ENCODE assay signal across 14 cellular contexts in genomic region chr5:174736351-174736721, GRCh38. TPM values are rescaled to one million over a fixed set of nuclear protein-coding genes. Genes with fewer than 3 reads are reported as not detected.
DNase-seq lines count a peak whose midpoint lies in the region; ATAC-seq and TF ChIP-seq lines count a peak whose summit lies in the region.
"Had no signal": no experiment of that assay in that cellular context is flagged by ENCODE, and none has a peak within 500 bp of the region (broad histone marks: within the 10 kb centered on the region; RNA-seq: fewer than 3 reads in every experiment).

No MANE protein-coding gene starts in this region.

- peak; percentile 78 for DNase-seq in BJ (ENCODE audit: low read depth)
- DNase-seq in NB4 (ENCODE audit: low read depth), result peak; percentile 22
- DNase-seq in colonic mucosa, result no peak
- no peak for DNase-seq in mesothelial cell of epicardium (ENCODE audit: low spot score in 2 of 2, unreplicated experiment in 2 of 2)
- DNase-seq in activated T-cell treated with anti-CD3 and anti-CD28 coated beads, Interleukin-2, amount 50 U/mL, for 48 hours, result no peak
- no peak for DNase-seq in HuH-7.5 (ENCODE audit: low spot score)
- DNase-seq: amniotic stem cell, HCEC 1CT, naive B cell had no signal

- H3K36me3 ChIP-seq in BJ (ENCODE audit: control insufficient read depth, insufficient read depth, low read length) (no peaks in the 10 kb centered on the region), colonic mucosa (no peaks in the 10 kb centered on the region)
- H3K36me3 ChIP-seq: Peyer's patch had no signal

- TF ChIP-seq CTCF in BJ (IDR thresholded peaks at IDR 0.05; ENCODE audit: insufficient read depth, low read depth, low read length), result no peak
- no peak for TF ChIP-seq CTCF in NB4 (IDR thresholded peaks at IDR 0.05; ENCODE audit: low read depth, low read length)
- peak; percentile 6 for TF ChIP-seq CTCF in colonic mucosa (IDR thresholded peaks at IDR 0.05)
- TF ChIP-seq CTCF in mesothelial cell of epicardium (IDR thresholded peaks at IDR 0.05; ENCODE audit: unreplicated experiment), result no peak

- no peak overlapping the region for H3K9ac ChIP-seq in colonic mucosa (ENCODE audit: low read depth in 2 of 2, low read length in 2 of 2)
- H3K9ac ChIP-seq: KMS-11 had no signal

- H3K4me3 Mint-ChIP-seq in mesothelial cell of epicardium, result peak overlapping the region; percentile 47

- CTCF ChIA-PET in BJ (lab: Yijun Ruan, JAX), result interaction anchor here (0.9 to 1.4 kb wide), 3 partner anchors 10 to 412 kb away, joined by 3 read pairs; no protein-coding TSS in a partner anchor

- H3K36me3 Mint-ChIP-seq in mesothelial cell of epicardium, result no peaks in the 10 kb centered on the region

- H3K4me3 ChIP-seq in BJ (ENCODE audit: low read depth, low read length) (no peak overlapping the region), NB4 (ENCODE audit: low read depth, low read length) (no peak overlapping the region), colonic mucosa (no peak overlapping the region)

- no peaks in the 10 kb centered on the region for H3K4me1 ChIP-seq in colonic mucosa

- H3K27ac Mint-ChIP-seq in mesothelial cell of epicardium, result peak overlapping the region; percentile 97

- H3K4me1 Mint-ChIP-seq in mesothelial cell of epicardium, result peaks cover 73% of the 10 kb centered on the region

- POLR2A ChIA-PET in BJ (lab: Charles Lee), result no interaction called here

- intact Hi-C loops in colonic mucosa (cut with DNase I), result loop anchor here (5.0 kb wide), 1 partner anchor 314 kb away; no protein-coding TSS in a partner anchor

- H3K27me3 ChIP-seq in BJ (ENCODE audit: control insufficient read depth, insufficient read depth, low read length) (peaks cover 8% of the 10 kb centered on the region), colonic mucosa (peaks cover 45% of the 10 kb centered on the region)

- H3K9me3 Mint-ChIP-seq in mesothelial cell of epicardium, result no peaks in the 10 kb centered on the region

- TF ChIP-seq POLR2A in NB4 (IDR thresholded peaks at IDR 0.05; ENCODE audit: extremely low read depth, insufficient read length), result no peak

- no peaks in the 10 kb centered on the region for H3K27me3 Mint-ChIP-seq in mesothelial cell of epicardium (ENCODE audit: low read depth)

- no peaks in the 10 kb centered on the region for H3K9me3 ChIP-seq in colonic mucosa
- H3K9me3 ChIP-seq: Peyer's patch had no signal

- no peak for ATAC-seq in HG03442 (IDR thresholded peaks at IDR 0.05; ENCODE audit: unreplicated experiment)
- no peak for ATAC-seq in GM21723 (IDR thresholded peaks at IDR 0.05; ENCODE audit: unreplicated experiment)

- no peak overlapping the region for H3K27ac ChIP-seq in colonic mucosa
- H3K27ac ChIP-seq: KMS-11, Peyer's patch had no signal

RNA-seq across cellular contexts. Expression of gene MSX2, which starts 12.0 kb away (rescaled TPM):
- polyA plus RNA-seq in BJ (2011; rRNA removed), result 1.4 and 2.1 TPM in 2 replicates
- 1.7 and 1.8 TPM in 2 replicates for polyA minus RNA-seq in BJ (2011; rRNA and poly(A)+ RNA removed)
- under 1 TPM; 0.17 to 0.88 TPM for total RNA-seq in colonic mucosa
- 83.9 to 86.9 TPM (median 85.2 TPM) in 3 replicates for total RNA-seq in mesothelial cell of epicardium
- total RNA-seq: skeletal muscle tissue had no signal

Comparison
In these comparisons a context has a peak if more than half of its experiments do, and no peak if none do; other contexts are left out.
1. DNase-seq: peak in BJ (single experiment) and NB4 (single experiment); none in colonic mucosa (single experiment), mesothelial cell of epicardium (0 of 2), activated T-cell treated with anti-CD3 and anti-CD28 coated beads, Interleukin-2, amount 50 U/mL, for 48 hours (0 of 2) and HuH-7.5 (single experiment).
2. RNA of gene MSX2, which starts 12.0 kb away (total RNA-seq): 83.9 to 86.9 TPM in mesothelial cell of epicardium; 0.17 to 0.88 TPM in colonic mucosa; every median in the first group is over 10 times any median in the second.